22 cellular contexts compared by ENCODE assay signal in the genomic region with DNA sequence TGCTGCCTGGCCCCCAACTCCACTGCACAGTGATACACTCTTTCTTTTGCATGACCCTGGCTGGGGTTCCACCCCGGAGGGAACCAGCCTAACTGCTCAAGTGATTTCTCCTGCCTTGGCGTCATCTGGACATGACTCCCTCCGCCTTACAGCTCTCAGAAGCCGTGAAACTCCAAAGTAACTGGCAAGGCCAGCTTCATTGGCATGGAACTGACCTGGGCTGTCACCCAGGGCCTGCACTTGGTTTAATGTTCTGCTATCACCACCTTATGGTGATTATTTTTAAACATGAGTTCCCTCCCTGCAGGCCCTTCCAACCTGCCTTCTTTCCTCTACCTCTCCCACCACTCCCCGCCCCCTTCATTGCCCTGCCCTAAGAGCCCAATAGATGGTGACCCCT.
"Had no signal": no experiment of that assay in that cellular context is flagged by ENCODE, and none has a peak within 500 bp of the region (broad histone marks: within the 10 kb centered on the region; RNA-seq: fewer than 3 reads in every experiment).

No MANE protein-coding gene starts in this region.

- FAIRE-seq: endothelial cell of umbilical vein, urothelium cell line had no signal

- H3K4me3 ChIP-seq: body of pancreas, coronary artery, esophagus squamous epithelium, thyroid gland had no signal

- DNase-seq: activated CD4-positive, alpha-beta T cell treated with anti-CD3 and anti-CD28 coated beads for 48 hours; activated CD8-positive, alpha-beta memory T cell treated with anti-CD3 and anti-CD28 coated beads, Interleukin-2, amount 50 U/mL, for 4 hours; activated CD8-positive, alpha-beta T cell treated with anti-CD3 and anti-CD28 coated beads, Interleukin-2, amount 10 ng/mL, durations not matched to agents 7 days and 5 days; activated gamma-delta T cell; activated T-cell treated with anti-CD3 and anti-CD28 coated beads, Interleukin-2, amount 50 U/mL, for 72 hours; amniotic stem cell; body of pancreas; effector CD4-positive, alpha-beta T cell; esophagus squamous epithelium; foreskin keratinocyte; left colon; mesendoderm; T-helper 2 cell; thyroid gland had no signal

- H3K4me3 Mint-ChIP-seq: activated CD8-positive, alpha-beta T cell treated with anti-CD3 and anti-CD28 coated beads, Interleukin-2, amount 10 ng/mL, durations not matched to agents 7 days and 5 days; activated naive CD8-positive, alpha-beta T cell; activated T-cell treated with anti-CD3 and anti-CD28 coated beads, Interleukin-2, amount 50 U/mL, for 72 hours; central memory CD8-positive, alpha-beta T cell; natural killer cell treated with Interleukin-12 subunit alpha and Interleukin-12 subunit beta and Interleukin-15 and Interleukin-18, amount 100 ng/mL, for 72 hours; stimulated activated memory B cell treated with anti-CD40 and anti-IgM and Interleukin-4, amounts not matched to agents 10 μg/mL and 1 μg/mL and 100 μg/mL, for 72 hours; WTC11 had no signal

- H3K9me3 ChIP-seq: body of pancreas, esophagus squamous epithelium, thyroid gland had no signal

- H3K27ac Mint-ChIP-seq: activated CD8-positive, alpha-beta T cell treated with anti-CD3 and anti-CD28 coated beads, Interleukin-2, amount 10 ng/mL, durations not matched to agents 7 days and 5 days; activated naive CD8-positive, alpha-beta T cell; activated T-cell treated with anti-CD3 and anti-CD28 coated beads, Interleukin-2, amount 50 U/mL, for 72 hours; natural killer cell treated with Interleukin-12 subunit alpha and Interleukin-12 subunit beta and Interleukin-15 and Interleukin-18, amount 100 ng/mL, for 72 hours; stimulated activated memory B cell treated with anti-CD40 and anti-IgM and Interleukin-4, amounts not matched to agents 10 μg/mL and 1 μg/mL and 100 μg/mL, for 72 hours; WTC11 had no signal

- H3K27me3 ChIP-seq: body of pancreas, foreskin keratinocyte, thyroid gland had no signal

- H3K36me3 Mint-ChIP-seq: activated naive CD8-positive, alpha-beta T cell; natural killer cell treated with Interleukin-12 subunit alpha and Interleukin-12 subunit beta and Interleukin-15 and Interleukin-18, amount 100 ng/mL, for 72 hours; stimulated activated memory B cell treated with anti-CD40 and anti-IgM and Interleukin-4, amounts not matched to agents 10 μg/mL and 1 μg/mL and 100 μg/mL, for 72 hours; WTC11 had no signal

- ATAC-seq: activated CD8-positive, alpha-beta T cell treated with anti-CD3 and anti-CD28 coated beads, Interleukin-2, amount 10 ng/mL, durations not matched to agents 7 days and 5 days; activated T-cell treated with anti-CD3 and anti-CD28 coated beads, Interleukin-2, amount 50 U/mL, for 72 hours; body of pancreas; foreskin keratinocyte; left colon; natural killer cell treated with Interleukin-12 subunit alpha and Interleukin-12 subunit beta and Interleukin-15 and Interleukin-18, amount 100 ng/mL, for 72 hours; WTC11 had no signal

- H3K27ac ChIP-seq: body of pancreas, coronary artery, esophagus squamous epithelium, foreskin keratinocyte, thyroid gland had no signal

- H3K36me3 ChIP-seq: esophagus squamous epithelium, thyroid gland had no signal

- H3K4me1 ChIP-seq: body of pancreas, esophagus squamous epithelium, foreskin keratinocyte, thyroid gland had no signal

- H3K9me3 Mint-ChIP-seq: central memory CD8-positive, alpha-beta T cell; natural killer cell treated with Interleukin-12 subunit alpha and Interleukin-12 subunit beta and Interleukin-15 and Interleukin-18, amount 100 ng/mL, for 72 hours; stimulated activated memory B cell treated with anti-CD40 and anti-IgM and Interleukin-4, amounts not matched to agents 10 μg/mL and 1 μg/mL and 100 μg/mL, for 72 hours; WTC11 had no signal

- H3K4me1 Mint-ChIP-seq: central memory CD8-positive, alpha-beta T cell; stimulated activated memory B cell treated with anti-CD40 and anti-IgM and Interleukin-4, amounts not matched to agents 10 μg/mL and 1 μg/mL and 100 μg/mL, for 72 hours had no signal
